ENCODE assay signal across 1 cellular context in the genomic region with DNA sequence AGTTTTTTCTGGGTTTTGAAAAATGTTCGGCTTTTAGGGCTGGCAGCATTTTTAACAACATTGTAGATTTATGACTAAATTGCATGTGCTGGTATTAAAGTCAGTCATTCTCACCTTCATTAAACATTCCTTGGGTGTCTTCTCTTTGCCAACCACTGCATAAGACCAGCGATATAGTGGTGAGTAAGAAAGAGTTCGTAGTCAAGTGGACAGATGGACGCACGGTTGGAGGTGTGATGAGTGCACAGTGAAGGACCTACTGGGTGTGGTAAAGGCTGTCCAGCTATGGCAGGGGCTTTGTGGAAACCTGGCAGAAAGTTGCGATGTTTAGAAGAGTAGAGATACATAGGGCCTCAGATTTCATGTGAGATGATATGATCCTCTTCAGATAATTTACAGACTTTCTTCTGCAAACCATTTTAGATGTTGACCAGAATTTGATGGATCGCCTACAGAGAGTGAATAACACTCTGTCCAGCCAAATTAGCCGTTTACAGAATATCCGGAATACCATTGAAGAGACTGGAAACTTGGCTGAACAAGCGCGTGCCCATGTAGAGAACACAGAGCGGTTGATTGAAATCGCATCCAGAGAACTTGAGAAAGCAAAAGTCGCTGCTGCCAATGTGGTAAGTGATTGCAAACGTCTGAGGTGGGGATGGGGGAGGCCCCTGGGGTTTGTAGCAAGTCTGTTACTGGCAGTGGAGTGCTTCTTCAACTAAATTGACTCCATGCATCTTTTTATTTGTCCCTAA.
TF ChIP-seq lines count a peak whose summit lies in the region.

No MANE protein-coding gene starts in this region.

TF ChIP-seq in HepG2, 621 proteins besides CTCF, POLR2A, EP300 and RAD21:
- TF ChIP-seq, protein P1, sequence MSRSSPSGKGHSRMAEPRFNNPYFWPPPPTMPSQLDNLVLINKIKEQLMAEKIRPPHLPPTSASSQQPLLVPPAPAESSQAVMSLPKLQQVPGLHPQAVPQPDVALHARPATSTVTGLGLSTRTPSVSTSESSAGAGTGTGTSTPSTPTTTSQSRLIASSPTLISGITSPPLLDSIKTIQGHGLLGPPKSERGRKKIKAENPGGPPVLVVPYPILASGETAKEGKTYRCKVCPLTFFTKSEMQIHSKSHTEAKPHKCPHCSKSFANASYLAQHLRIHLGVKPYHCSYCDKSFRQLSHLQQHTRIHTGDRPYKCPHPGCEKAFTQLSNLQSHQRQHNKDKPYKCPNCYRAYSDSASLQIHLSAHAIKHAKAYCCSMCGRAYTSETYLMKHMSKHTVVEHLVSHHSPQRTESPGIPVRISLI (CRISPR knock-in tag; IDR thresholded peaks at IDR 0.05; ENCODE audit: borderline replicate concordance), result no peak
- TF ChIP-seq STAT5B (CRISPR knock-in tag; IDR thresholded peaks at IDR 0.05) (no peak), CHD4 (IDR thresholded peaks at IDR 0.05; ENCODE audit: borderline replicate concordance, low read length) (no peak), RBM22 (optimal IDR thresholded peaks at IDR 0.05; ENCODE audit: low read length) (peak; percentile 17), ZSCAN30 (CRISPR knock-in tag; IDR thresholded peaks at IDR 0.05) (no peak)
- TF ChIP-seq, protein P2, sequence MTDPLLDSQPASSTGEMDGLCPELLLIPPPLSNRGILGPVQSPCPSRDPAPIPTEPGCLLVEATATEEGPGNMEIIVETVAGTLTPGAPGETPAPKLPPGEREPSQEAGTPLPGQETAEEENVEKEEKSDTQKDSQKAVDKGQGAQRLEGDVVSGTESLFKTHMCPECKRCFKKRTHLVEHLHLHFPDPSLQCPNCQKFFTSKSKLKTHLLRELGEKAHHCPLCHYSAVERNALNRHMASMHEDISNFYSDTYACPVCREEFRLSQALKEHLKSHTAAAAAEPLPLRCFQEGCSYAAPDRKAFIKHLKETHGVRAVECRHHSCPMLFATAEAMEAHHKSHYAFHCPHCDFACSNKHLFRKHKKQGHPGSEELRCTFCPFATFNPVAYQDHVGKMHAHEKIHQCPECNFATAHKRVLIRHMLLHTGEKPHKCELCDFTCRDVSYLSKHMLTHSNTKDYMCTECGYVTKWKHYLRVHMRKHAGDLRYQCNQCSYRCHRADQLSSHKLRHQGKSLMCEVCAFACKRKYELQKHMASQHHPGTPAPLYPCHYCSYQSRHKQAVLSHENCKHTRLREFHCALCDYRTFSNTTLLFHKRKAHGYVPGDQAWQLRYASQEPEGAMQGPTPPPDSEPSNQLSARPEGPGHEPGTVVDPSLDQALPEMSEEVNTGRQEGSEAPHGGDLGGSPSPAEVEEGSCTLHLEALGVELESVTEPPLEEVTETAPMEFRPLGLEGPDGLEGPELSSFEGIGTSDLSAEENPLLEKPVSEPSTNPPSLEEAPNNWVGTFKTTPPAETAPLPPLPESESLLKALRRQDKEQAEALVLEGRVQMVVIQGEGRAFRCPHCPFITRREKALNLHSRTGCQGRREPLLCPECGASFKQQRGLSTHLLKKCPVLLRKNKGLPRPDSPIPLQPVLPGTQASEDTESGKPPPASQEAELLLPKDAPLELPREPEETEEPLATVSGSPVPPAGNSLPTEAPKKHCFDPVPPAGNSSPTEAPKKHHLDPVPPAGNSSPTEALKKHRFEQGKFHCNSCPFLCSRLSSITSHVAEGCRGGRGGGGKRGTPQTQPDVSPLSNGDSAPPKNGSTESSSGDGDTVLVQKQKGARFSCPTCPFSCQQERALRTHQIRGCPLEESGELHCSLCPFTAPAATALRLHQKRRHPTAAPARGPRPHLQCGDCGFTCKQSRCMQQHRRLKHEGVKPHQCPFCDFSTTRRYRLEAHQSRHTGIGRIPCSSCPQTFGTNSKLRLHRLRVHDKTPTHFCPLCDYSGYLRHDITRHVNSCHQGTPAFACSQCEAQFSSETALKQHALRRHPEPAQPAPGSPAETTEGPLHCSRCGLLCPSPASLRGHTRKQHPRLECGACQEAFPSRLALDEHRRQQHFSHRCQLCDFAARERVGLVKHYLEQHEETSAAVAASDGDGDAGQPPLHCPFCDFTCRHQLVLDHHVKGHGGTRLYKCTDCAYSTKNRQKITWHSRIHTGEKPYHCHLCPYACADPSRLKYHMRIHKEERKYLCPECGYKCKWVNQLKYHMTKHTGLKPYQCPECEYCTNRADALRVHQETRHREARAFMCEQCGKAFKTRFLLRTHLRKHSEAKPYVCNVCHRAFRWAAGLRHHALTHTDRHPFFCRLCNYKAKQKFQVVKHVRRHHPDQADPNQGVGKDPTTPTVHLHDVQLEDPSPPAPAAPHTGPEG (CRISPR knock-in tag; IDR thresholded peaks at IDR 0.05), result no peak
TF ChIP-seq in HepG2: peak in this region for 1.
